ENCODE assay signal across 1 cellular context in the genomic region with DNA sequence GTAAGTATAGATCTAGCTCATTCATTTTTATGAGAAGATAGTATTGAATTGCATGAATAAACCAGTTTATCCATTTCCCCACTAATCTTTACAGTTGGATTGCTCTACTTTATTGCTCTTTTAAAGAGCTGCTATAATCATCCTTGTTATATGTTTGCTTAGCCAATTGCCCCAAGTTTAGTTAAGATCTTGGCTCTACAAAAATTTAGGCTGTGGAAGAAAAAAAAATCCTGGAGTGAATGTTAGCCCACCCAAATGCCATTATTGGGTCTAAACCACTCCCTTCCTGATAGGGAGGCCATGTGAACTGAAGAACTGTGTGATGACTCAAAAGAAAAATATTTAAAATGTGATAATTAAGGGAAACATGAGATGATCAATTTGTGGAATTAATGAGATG.
TF ChIP-seq lines count a peak whose summit lies in the region.

No MANE protein-coding gene starts in this region.

TF ChIP-seq in HEK293, 187 proteins besides CTCF, POLR2A, EP300 and RAD21 (continued from another document):
- TF ChIP-seq, protein P1, sequence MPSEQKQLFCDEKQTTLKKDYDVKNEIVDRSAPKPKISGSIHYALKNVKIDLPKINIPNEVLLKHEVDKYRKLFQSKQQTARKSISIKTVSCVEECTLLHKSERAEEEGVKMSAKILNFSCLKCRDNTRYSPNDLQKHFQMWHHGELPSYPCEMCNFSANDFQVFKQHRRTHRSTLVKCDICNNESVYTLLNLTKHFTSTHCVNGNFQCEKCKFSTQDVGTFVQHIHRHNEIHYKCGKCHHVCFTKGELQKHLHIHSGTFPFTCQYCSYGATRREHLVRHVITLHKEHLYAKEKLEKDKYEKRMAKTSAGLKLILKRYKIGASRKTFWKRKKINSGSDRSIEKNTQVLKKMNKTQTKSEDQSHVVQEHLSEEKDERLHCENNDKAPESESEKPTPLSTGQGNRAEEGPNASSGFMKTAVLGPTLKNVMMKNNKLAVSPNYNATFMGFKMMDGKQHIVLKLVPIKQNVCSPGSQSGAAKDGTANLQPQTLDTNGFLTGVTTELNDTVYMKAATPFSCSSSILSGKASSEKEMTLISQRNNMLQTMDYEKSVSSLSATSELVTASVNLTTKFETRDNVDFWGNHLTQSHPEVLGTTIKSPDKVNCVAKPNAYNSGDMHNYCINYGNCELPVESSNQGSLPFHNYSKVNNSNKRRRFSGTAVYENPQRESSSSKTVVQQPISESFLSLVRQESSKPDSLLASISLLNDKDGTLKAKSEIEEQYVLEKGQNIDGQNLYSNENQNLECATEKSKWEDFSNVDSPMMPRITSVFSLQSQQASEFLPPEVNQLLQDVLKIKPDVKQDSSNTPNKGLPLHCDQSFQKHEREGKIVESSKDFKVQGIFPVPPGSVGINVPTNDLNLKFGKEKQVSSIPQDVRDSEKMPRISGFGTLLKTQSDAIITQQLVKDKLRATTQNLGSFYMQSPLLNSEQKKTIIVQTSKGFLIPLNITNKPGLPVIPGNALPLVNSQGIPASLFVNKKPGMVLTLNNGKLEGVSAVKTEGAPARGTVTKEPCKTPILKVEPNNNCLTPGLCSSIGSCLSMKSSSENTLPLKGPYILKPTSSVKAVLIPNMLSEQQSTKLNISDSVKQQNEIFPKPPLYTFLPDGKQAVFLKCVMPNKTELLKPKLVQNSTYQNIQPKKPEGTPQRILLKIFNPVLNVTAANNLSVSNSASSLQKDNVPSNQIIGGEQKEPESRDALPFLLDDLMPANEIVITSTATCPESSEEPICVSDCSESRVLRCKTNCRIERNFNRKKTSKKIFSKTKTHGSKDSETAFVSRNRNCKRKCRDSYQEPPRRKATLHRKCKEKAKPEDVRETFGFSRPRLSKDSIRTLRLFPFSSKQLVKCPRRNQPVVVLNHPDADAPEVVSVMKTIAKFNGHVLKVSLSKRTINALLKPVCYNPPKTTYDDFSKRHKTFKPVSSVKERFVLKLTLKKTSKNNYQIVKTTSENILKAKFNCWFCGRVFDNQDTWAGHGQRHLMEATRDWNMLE (tag by site-specific recombination; conservative IDR thresholded peaks at IDR 0.05; ENCODE audit: low read depth) = no peak
- TF ChIP-seq, protein P2, sequence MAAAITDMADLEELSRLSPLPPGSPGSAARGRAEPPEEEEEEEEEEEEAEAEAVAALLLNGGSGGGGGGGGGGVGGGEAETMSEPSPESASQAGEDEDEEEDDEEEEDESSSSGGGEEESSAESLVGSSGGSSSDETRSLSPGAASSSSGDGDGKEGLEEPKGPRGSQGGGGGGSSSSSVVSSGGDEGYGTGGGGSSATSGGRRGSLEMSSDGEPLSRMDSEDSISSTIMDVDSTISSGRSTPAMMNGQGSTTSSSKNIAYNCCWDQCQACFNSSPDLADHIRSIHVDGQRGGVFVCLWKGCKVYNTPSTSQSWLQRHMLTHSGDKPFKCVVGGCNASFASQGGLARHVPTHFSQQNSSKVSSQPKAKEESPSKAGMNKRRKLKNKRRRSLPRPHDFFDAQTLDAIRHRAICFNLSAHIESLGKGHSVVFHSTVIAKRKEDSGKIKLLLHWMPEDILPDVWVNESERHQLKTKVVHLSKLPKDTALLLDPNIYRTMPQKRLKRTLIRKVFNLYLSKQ (tag by site-specific recombination; IDR thresholded peaks at IDR 0.05; ENCODE audit: borderline replicate concordance) = no peak
- TF ChIP-seq KLF8 (tag by site-specific recombination; IDR thresholded peaks at IDR 0.05) = no peak
- TF ChIP-seq, protein P3, sequence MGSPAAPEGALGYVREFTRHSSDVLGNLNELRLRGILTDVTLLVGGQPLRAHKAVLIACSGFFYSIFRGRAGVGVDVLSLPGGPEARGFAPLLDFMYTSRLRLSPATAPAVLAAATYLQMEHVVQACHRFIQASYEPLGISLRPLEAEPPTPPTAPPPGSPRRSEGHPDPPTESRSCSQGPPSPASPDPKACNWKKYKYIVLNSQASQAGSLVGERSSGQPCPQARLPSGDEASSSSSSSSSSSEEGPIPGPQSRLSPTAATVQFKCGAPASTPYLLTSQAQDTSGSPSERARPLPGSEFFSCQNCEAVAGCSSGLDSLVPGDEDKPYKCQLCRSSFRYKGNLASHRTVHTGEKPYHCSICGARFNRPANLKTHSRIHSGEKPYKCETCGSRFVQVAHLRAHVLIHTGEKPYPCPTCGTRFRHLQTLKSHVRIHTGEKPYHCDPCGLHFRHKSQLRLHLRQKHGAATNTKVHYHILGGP (tag by site-specific recombination; IDR thresholded peaks at IDR 0.05) = no peak
- peak; percentile 26; the same call in 1 of the 2 replicates for TF ChIP-seq OSR2 (tag by site-specific recombination; IDR thresholded peaks at IDR 0.05)
- TF ChIP-seq ZBTB1 (tag by site-specific recombination; IDR thresholded peaks at IDR 0.05) = no peak
- TF ChIP-seq ZNF221 (tag by site-specific recombination; IDR thresholded peaks at IDR 0.05; ENCODE audit: borderline replicate concordance) = no peak
- TF ChIP-seq, protein P4, sequence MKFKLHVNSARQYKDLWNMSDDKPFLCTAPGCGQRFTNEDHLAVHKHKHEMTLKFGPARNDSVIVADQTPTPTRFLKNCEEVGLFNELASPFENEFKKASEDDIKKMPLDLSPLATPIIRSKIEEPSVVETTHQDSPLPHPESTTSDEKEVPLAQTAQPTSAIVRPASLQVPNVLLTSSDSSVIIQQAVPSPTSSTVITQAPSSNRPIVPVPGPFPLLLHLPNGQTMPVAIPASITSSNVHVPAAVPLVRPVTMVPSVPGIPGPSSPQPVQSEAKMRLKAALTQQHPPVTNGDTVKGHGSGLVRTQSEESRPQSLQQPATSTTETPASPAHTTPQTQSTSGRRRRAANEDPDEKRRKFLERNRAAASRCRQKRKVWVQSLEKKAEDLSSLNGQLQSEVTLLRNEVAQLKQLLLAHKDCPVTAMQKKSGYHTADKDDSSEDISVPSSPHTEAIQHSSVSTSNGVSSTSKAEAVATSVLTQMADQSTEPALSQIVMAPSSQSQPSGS (tag by site-specific recombination; IDR thresholded peaks at IDR 0.05; ENCODE audit: low read depth) = no peak
- peak; percentile 27; the same call in 1 of the 2 replicates for TF ChIP-seq ZNF335 (tag by site-specific recombination; conservative IDR thresholded peaks at IDR 0.05)
- TF ChIP-seq ZNF658 (tag by site-specific recombination; IDR thresholded peaks at IDR 0.05) = no peak
